ENCODE assay signal across 8 cellular contexts in genomic region chr2:28624798-28625701, GRCh38.
DNase-seq lines count a peak whose midpoint lies in the region; ATAC-seq and TF ChIP-seq lines count a peak whose summit lies in the region.

No MANE protein-coding gene starts in this region.

- peak overlapping the region; percentile 28; the same call in 1 of the 2 replicates for H3K23ac ChIP-seq in IMR-90 (ENCODE audit: low read depth, low read length)

- peak overlapping the region; percentile 80 for H4K5ac ChIP-seq in IMR-90 (ENCODE audit: low read depth, low read length)

- dilution Hi-C loops in IMR-90 (cut with HindIII; ENCODE audit: low sequenced_read_pairs, unreplicated experiment): no loop called here

- H3K14ac ChIP-seq in IMR-90 (replicated peaks; ENCODE audit: low read depth, low read length): peak overlapping the region; percentile 79

- BruUV-seq in IMR-90 (replicated peaks; lab: Mats Ljungman, UMichigan): no TSS peak

- H3K4me3 ChIP-seq in GM12865 (ENCODE audit: low read depth, low read length) (no peak overlapping the region), IMR-90 (ENCODE audit: insufficient read depth, low read depth, low read length) (no peak overlapping the region), fibroblast of the aortic adventitia (ENCODE audit: low read depth, low read length) (no peak overlapping the region), ovary (no peak overlapping the region), upper lobe of left lung (no peak overlapping the region)

- WGBS in IMR-90 (ENCODE audit: extremely low coverage in 2 of 2, insufficient read length in 1 of 2), 2 experiments: 88% methylated on average over 3 of the region's 19 CpGs; no CpG with 5 or more reads in 1 of the 2 experiments
- 33 to 42% (median 35%) methylated on average over 19 of the region's 19 CpGs for WGBS in ovary, 3 donors
- WGBS in upper lobe of left lung, 2 donors: 42 to 58% methylated on average over 12 to 19 of the region's 19 CpGs

- H2BK20ac ChIP-seq in IMR-90 (ENCODE audit: low read depth, low read length): peak overlapping the region; percentile 77; the same call in 1 of the 2 replicates

- H3K9me3 ChIP-seq in IMR-90 (ENCODE audit: control insufficient read depth, insufficient read depth, low read length) (no peaks in the 10 kb centered on the region), ovary (no peaks in the 10 kb centered on the region), upper lobe of left lung (no peaks in the 10 kb centered on the region)

- H2BK5ac ChIP-seq in IMR-90 (ENCODE audit: low read depth, low read length, poor library complexity, severe bottlenecking): peak overlapping the region; percentile 70

- peaks cover 0 to 6% of the 10 kb centered on the region in 2 experiments; a peak in 1 of 4 replicates for H3K79me1 ChIP-seq in IMR-90 (ENCODE audit: low read depth in 1 of 2, low read length in 2 of 2)

- peak overlapping the region; percentile 88 for H2AFZ ChIP-seq in IMR-90 (replicated peaks; ENCODE audit: low read length, poor library complexity)

- peak overlapping the region; percentile 66; the same call in 1 of the 3 replicates for H2BK15ac ChIP-seq in IMR-90 (ENCODE audit: low read depth, low read length)

- H4K91ac ChIP-seq in IMR-90 (ENCODE audit: insufficient read depth, low read depth, low read length): peak overlapping the region; percentile 72

- H3K27ac ChIP-seq in IMR-90 (ENCODE audit: insufficient read depth, low read length): peak overlapping the region; percentile 48
- H3K27ac ChIP-seq in ovary: peak overlapping the region; percentile 86 to 96
- H3K27ac ChIP-seq in upper lobe of left lung: peak overlapping the region; percentile 87 to 96 (median 88)

- H3K56ac ChIP-seq in IMR-90 (ENCODE audit: extremely low read depth, insufficient read depth, low read length): no peak overlapping the region

- TF ChIP-seq CTCF in GM12865 (IDR thresholded peaks at IDR 0.05; ENCODE audit: insufficient read depth, low read depth, low read length, missing control alignments) (no peak), IMR-90 (conservative IDR thresholded peaks at IDR 0.05; ENCODE audit: low read depth, low read length) (0 out of 2 replicates have a peak, but pooled peaks have one; percentile 3), fibroblast of the aortic adventitia (IDR thresholded peaks at IDR 0.05; ENCODE audit: insufficient read depth, low read length) (no peak), ovary (IDR thresholded peaks at IDR 0.05) (no peak), upper lobe of left lung (IDR thresholded peaks at IDR 0.05) (peak in 3 of 6 experiments; percentile 5 to 21 (median 16))

- DNase-seq in GM12865 (ENCODE audit: low read depth) (peak; percentile 56), IMR-90 (peak; percentile 63), fibroblast of the aortic adventitia (ENCODE audit: low read depth) (peak; percentile 70), ovary (peak; percentile 82 to 93 (median 88)), upper lobe of left lung (peak; percentile 85 to 90), NCI-H524 treated with DMSO at 0.1 percent for 48 hours (lab: John Stamatoyannopoulos, UW) (no peak), NCI-H187 (lab: John Stamatoyannopoulos, UW) (no peak)
- DNase-seq in activated CD8-positive, alpha-beta memory T cell treated with anti-CD3 and anti-CD28 coated beads, Interleukin-2, amount 50 U/mL, for 4 hours: peak; percentile 39

- H4K8ac ChIP-seq in IMR-90 (ENCODE audit: low read depth in 2 of 2, low read length in 2 of 2): peak overlapping the region; percentile 15 to 66; a peak in 2 of 4 replicates

- H3K9ac ChIP-seq in IMR-90 (ENCODE audit: low read depth, low read length): no peak overlapping the region

- H3K36me3 ChIP-seq in IMR-90 (ENCODE audit: control insufficient read depth, insufficient read depth, low read length): no peaks in the 10 kb centered on the region
- no peaks in the 10 kb centered on the region for H3K36me3 ChIP-seq in ovary
- no peaks in the 10 kb centered on the region for H3K36me3 ChIP-seq in upper lobe of left lung

- ATAC-seq in IMR-90 (ENCODE audit: low read depth): peak; percentile 38
- peak; percentile 18 to 80 for ATAC-seq in upper lobe of left lung (ENCODE audit: low FRiP score in 2 of 2)

- intact Hi-C loops in IMR-90 (cut with micrococcal nuclease) (no loop called here), ovary (cut with DNase I) (loop anchor here in 3 of 4 donors (5.0 to 10.0 kb wide), 3 partner anchors 37 to 130 kb away; partner anchors contain the start of gene PPP1CB (in 3 of the 3))

- peak overlapping the region; percentile 95 for H3K4ac ChIP-seq in IMR-90 (ENCODE audit: low read depth, low read length)

- H4K20me1 ChIP-seq in IMR-90 (ENCODE audit: insufficient read depth, low read length): no peaks in the 10 kb centered on the region

- no peaks in the 10 kb centered on the region for H3K27me3 ChIP-seq in IMR-90 (ENCODE audit: control insufficient read depth, insufficient read depth, low read length)
- H3K27me3 ChIP-seq in ovary: no peaks in the 10 kb centered on the region
- H3K27me3 ChIP-seq in upper lobe of left lung: no peaks in the 10 kb centered on the region

- peak overlapping the region; percentile 73 for H2AK9ac ChIP-seq in IMR-90 (replicated peaks; ENCODE audit: low read depth, low read length, poor library complexity)

- H3K18ac ChIP-seq in IMR-90 (ENCODE audit: low read depth, low read length): peak overlapping the region; percentile 53

- POLR2A ChIA-PET in IMR-90 (lab: Charles Lee; ENCODE audit: unreplicated experiment): interaction anchor here (0.7 kb wide), 1 partner anchor 38 kb away, joined by 3 read pairs; no protein-coding TSS in a partner anchor

- H2BK120ac ChIP-seq in IMR-90 (ENCODE audit: low read depth, low read length): peak overlapping the region; percentile 88

- H2AK5ac ChIP-seq in IMR-90 (ENCODE audit: low read depth, low read length): peak overlapping the region; percentile 70

- H3K9me1 ChIP-seq in IMR-90 (ENCODE audit: insufficient read depth, low read length): peaks cover 31% of the 10 kb centered on the region

- CTCF ChIA-PET in IMR-90 (lab: Yijun Ruan, JAX): interaction anchor here (1.0 kb wide), 1 partner anchor 127 kb away, joined by 3 read pairs; the partner anchor contains the start of gene PPP1CB

- in situ Hi-C loops in IMR-90 (cut with MboI; ENCODE audit: low sequenced_read_pairs): no loop called here

- TF ChIP-seq POLR2A in IMR-90 (IDR thresholded peaks at IDR 0.05; ENCODE audit: low read depth, low read length) (no peak), ovary (IDR thresholded peaks at IDR 0.05) (no peak), upper lobe of left lung (IDR thresholded peaks at IDR 0.05) (peak in 1 of 4 donors; percentile 67)

- H3K4me2 ChIP-seq in IMR-90 (ENCODE audit: low read depth, low read length): peak overlapping the region; percentile 3; the same call in 1 of the 2 replicates

- no peak for TF ChIP-seq EP300 in ovary (IDR thresholded peaks at IDR 0.05)
- peak in 2 of 4 donors; percentile 46 to 79 for TF ChIP-seq EP300 in upper lobe of left lung (IDR thresholded peaks at IDR 0.05)

- TF ChIP-seq RAD21 in IMR-90 (IDR thresholded peaks at IDR 0.05; ENCODE audit: low read length): no peak

- peaks cover 33% of the 10 kb centered on the region for H3K4me1 ChIP-seq in IMR-90 (ENCODE audit: control insufficient read depth, insufficient read depth, low read length)
- H3K4me1 ChIP-seq in ovary (ENCODE audit: insufficient read depth): peaks cover 32% of the 10 kb centered on the region
- peaks cover 38 to 53% (median 44%) of the 10 kb centered on the region in 4 donors for H3K4me1 ChIP-seq in upper lobe of left lung

TF ChIP-seq in IMR-90, 13 proteins besides CTCF, POLR2A, EP300 and RAD21:
- TF ChIP-seq FOS (IDR thresholded peaks at IDR 0.05; ENCODE audit: low read depth, low read length): no peak
- no peak for TF ChIP-seq CEBPB (IDR thresholded peaks at IDR 0.05; ENCODE audit: low read depth, low read length)
- TF ChIP-seq RFX5 (IDR thresholded peaks at IDR 0.05; ENCODE audit: low read depth, low read length): no peak
- TF ChIP-seq MXI1 (IDR thresholded peaks at IDR 0.05; ENCODE audit: borderline replicate concordance, low read depth, low read length): no peak
- TF ChIP-seq MAFK (IDR thresholded peaks at IDR 0.05; ENCODE audit: low read depth, low read length): no peak

Comparison
In these comparisons a context has a peak if more than half of its experiments do, and no peak if none do; other contexts are left out.
1. DNase-seq: peak in GM12865 (single experiment), IMR-90 (single experiment), activated CD8-positive, alpha-beta memory T cell treated with anti-CD3 and anti-CD28 coated beads, Interleukin-2, amount 50 U/mL, for 4 hours (single experiment), fibroblast of the aortic adventitia (single experiment), ovary (5 of 5) and upper lobe of left lung (2 of 2); none in NCI-H524 treated with DMSO at 0.1 percent for 48 hours (single experiment) and NCI-H187 (0 of 2).
2. Peak in every context shown above with its lines, with median percentiles within 50 percentile points of each other: H3K27ac ChIP-seq.